ENCODE assay signal across 7 cellular contexts in the genomic region with DNA sequence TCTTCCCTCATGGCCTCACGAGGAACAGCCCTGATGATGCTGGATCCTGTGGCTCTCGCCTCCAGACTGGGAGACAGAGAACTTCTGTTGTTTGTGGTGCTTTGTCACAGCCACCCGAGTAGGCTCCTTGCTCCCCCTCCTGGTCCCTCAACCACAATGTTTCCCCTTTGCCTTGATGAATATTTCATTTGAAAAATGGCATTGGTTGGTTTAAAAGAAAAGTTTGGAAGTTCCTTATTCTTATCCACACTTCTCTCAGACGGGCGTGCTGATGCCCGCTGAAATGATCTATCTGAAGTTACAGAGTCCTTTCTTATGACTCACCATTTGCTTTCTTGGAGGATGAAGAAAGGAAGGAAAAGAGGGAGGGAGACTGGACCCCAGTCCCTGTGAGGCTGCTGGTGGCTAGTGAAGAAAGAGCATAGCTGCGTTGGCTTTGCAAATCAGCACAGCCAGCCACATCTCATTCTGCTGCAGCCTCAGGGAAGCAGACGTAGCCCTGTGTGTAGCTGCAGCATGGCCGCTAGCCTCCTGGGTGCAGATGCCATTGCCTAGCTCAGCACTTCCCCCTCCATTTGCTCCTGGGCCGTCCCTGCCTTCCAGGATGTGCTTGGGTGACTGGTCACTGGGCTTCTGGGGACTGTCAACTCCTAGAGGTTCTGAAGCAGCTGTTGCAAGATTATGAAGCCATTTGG.
DNase-seq lines count a peak whose midpoint lies in the region; ATAC-seq and TF ChIP-seq lines count a peak whose summit lies in the region.

No MANE protein-coding gene starts in this region.

- H3K4me3 ChIP-seq in GM12865 (ENCODE audit: low read depth, low read length): no peak overlapping the region
- no peak overlapping the region for H3K4me3 ChIP-seq in fibroblast of lung (replicated peaks in 1 of 4; ENCODE audit: control extremely low read depth in 1 of 4, insufficient read depth in 1 of 4, low read depth in 3 of 4, low read length in 4 of 4)

- no peak overlapping the region for H3K27ac ChIP-seq in fibroblast of lung (ENCODE audit: insufficient read depth, low read length)

- no peaks in the 10 kb centered on the region for H3K79me2 ChIP-seq in fibroblast of lung (ENCODE audit: control insufficient read depth, insufficient read depth, low read length)

- no peak overlapping the region for H2AFZ ChIP-seq in fibroblast of lung (ENCODE audit: low read length)

- H3K4me2 ChIP-seq in fibroblast of lung (ENCODE audit: extremely low read depth, insufficient read depth, low read length): no peak overlapping the region

- H3K9ac ChIP-seq in fibroblast of lung (ENCODE audit: insufficient read depth, low read length): no peak overlapping the region

- no peaks in the 10 kb centered on the region for H3K9me3 ChIP-seq in fibroblast of lung (ENCODE audit: control insufficient read depth, insufficient read depth, low read depth, low read length)

- ATAC-seq in HG03196 (IDR thresholded peaks at IDR 0.05; ENCODE audit: unreplicated experiment): no peak

- H3K4me1 ChIP-seq in fibroblast of lung (ENCODE audit: control insufficient read depth, extremely low read depth, insufficient read depth, low read length): no peaks in the 10 kb centered on the region

- H3K27me3 ChIP-seq in fibroblast of lung (ENCODE audit: control insufficient read depth, insufficient read depth, low read length): no peaks in the 10 kb centered on the region

- peak; percentile 27 for DNase-seq in GM12865 (ENCODE audit: low read depth)
- DNase-seq in NCI-H460 (ENCODE audit: extremely low read depth, low read depth): peak; percentile 15
- DNase-seq in activated T-cell treated with anti-CD3 and anti-CD28 coated beads for 1 hour (ENCODE audit: low read depth): peak; percentile 23
- peak; percentile 53 to 77 for DNase-seq in fibroblast of lung (ENCODE audit: low read depth in 2 of 2)
- DNase-seq in nucleus accumbens (lab: John Stamatoyannopoulos, UW): peak in 39 of 56 donors; percentile 7 to 63 (median 32)
- no peak for DNase-seq in DMS79 (lab: John Stamatoyannopoulos, UW)

- no peaks in the 10 kb centered on the region for H4K20me1 ChIP-seq in fibroblast of lung (ENCODE audit: control insufficient read depth, extremely low read depth, insufficient read depth, low read length)

- no peaks in the 10 kb centered on the region for H3K36me3 ChIP-seq in fibroblast of lung (ENCODE audit: control insufficient read depth, insufficient read depth, low read length)

- TF ChIP-seq CTCF in GM12865 (IDR thresholded peaks at IDR 0.05; ENCODE audit: insufficient read depth, low read depth, low read length, missing control alignments) (peak; percentile 32), fibroblast of lung (conservative IDR thresholded peaks at IDR 0.05 in 1 of 2, IDR thresholded peaks at IDR 0.05 in 1 of 2; ENCODE audit: low read depth in 1 of 2, low read length in 2 of 2) (peak; percentile 52 to 61)
